In genomic region chr19:853014-853553, GRCh38 we compare ENCODE assay signal across 23 cellular contexts. TPM values are rescaled to one million over a fixed set of nuclear protein-coding genes. Genes with fewer than 3 reads are reported as not detected.
"Had no signal": no experiment of that assay in that cellular context is flagged by ENCODE, and none has a peak within 500 bp of the region (broad histone marks: within the 10 kb centered on the region; RNA-seq: fewer than 3 reads in every experiment).

No MANE protein-coding gene starts in this region.

- H3K9ac ChIP-seq: SK-N-SH had no signal

- H3K27me3 ChIP-seq: MG63 had no signal

- H3K9me3 ChIP-seq: MG63, SK-N-SH had no signal

- H3K36me3 ChIP-seq: MG63 had no signal

- H3K4me2 ChIP-seq: SK-N-SH had no signal

- ATAC-seq: HepG2 had no signal

- H3K4me3 ChIP-seq: MG63 had no signal

- DNase-seq: IMR-90, Karpas-422, KG1, MG63, NCI-H1092, NCI-H1105 treated with DMSO at 0.1 percent for 48 hours, NCI-H1417 treated with DMSO at 0.1 percent for 48 hours, NCI-H146, NCI-H1694 treated with DMSO at 0.1 percent for 48 hours, NCI-H1930, NCI-H2081, NCI-H2107, NCI-H2227 treated with DMSO at 0.1 percent for 48 hours, NCI-H524, NCI-H69, NCI-H774, RPMI8226, SHP77, SK-N-SH had no signal

RNA-seq across cellular contexts. Expression of gene ELANE, which starts 1.0 kb away (rescaled TPM):
- total RNA-seq: HepG2, HT1080, IMR-90, NCI-H460, SK-MEL-5 had no signal
- polyA plus RNA-seq: HepG2, SK-N-SH had no signal

RNA-seq across cellular contexts. Expression of gene CFD, which starts 6.4 kb away (rescaled TPM):
- total RNA-seq: HT1080 had no signal

RNA-seq across cellular contexts. Expression of gene PRTN3, which starts 12.3 kb away (rescaled TPM):
- total RNA-seq: HepG2, HT1080, IMR-90, SK-MEL-5 had no signal
- polyA plus RNA-seq: HepG2, IMR-90, SK-N-SH had no signal

RNA-seq across cellular contexts. Expression of gene AZU1, which starts 25.4 kb away (rescaled TPM):
- total RNA-seq: HepG2, HT1080, IMR-90, SK-MEL-5 had no signal
- polyA plus RNA-seq: HepG2 had no signal

RNA-seq across cellular contexts. Expression of gene PLPPR3, which starts 31.3 kb away (rescaled TPM):
- total RNA-seq: HT1080 had no signal
